Comparison of ENCODE assay signal across 24 cellular contexts in the genomic region with DNA sequence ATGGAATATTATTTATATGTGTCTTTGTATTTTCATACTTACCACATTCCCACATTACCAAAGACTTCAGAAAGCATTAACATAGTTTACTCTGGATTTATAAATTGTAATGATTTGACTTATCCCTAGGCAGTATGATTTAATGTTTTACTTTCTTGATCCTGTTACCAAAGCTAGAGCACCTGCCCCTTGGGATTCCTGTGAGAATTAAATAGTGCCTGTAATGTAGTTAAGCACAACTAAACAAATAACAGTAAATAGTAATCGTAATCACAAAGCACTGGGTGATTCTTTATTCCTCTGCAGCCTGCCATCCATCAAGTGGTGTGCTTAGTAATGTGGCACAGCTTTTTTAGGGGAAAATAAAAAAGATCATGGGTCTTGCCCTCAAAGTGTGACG. TPM values are rescaled to one million over a fixed set of nuclear protein-coding genes. Genes with fewer than 3 reads are reported as not detected.
DNase-seq lines count a peak whose midpoint lies in the region; ATAC-seq, FAIRE-seq and TF ChIP-seq lines count a peak whose summit lies in the region.
"Had no signal": no experiment of that assay in that cellular context is flagged by ENCODE, and none has a peak within 500 bp of the region (broad histone marks: within the 10 kb centered on the region; RNA-seq: fewer than 3 reads in every experiment).

No MANE protein-coding gene starts in this region.

- no peak overlapping the region for H3K27ac ChIP-seq in kidney (ENCODE audit: low read depth in 2 of 2, low read length in 2 of 2)
- H3K27ac ChIP-seq: 22Rv1, C4-2B, SJCRH30 had no signal

- H3K9me3 ChIP-seq in kidney (ENCODE audit: control insufficient read depth in 1 of 2, low read length in 2 of 2): no peaks in the 10 kb centered on the region
- H3K9me3 ChIP-seq: MG63, SJCRH30 had no signal

- intact Hi-C loops in kidney (cut with DNase I): no loop called here

- no peak for ATAC-seq in HG03520 (IDR thresholded peaks at IDR 0.05; ENCODE audit: unreplicated experiment)
- ATAC-seq: HCT116, PC-3, Right ventricle myocardium inferior, T-cell had no signal

- no peaks in the 10 kb centered on the region for H3K4me1 ChIP-seq in kidney (ENCODE audit: control insufficient read depth in 1 of 2, insufficient read depth in 1 of 2, low read depth in 1 of 2, low read length in 2 of 2)

- DNase-seq in NCI-H2081 (lab: John Stamatoyannopoulos, UW): peak; percentile 4 to 50
- no peak for DNase-seq in NCI-H2081 treated with DMSO at 0.1 percent for 48 hours (lab: John Stamatoyannopoulos, UW)
- DNase-seq in NCI-H1436 (lab: John Stamatoyannopoulos, UW): peak; percentile 73
- DNase-seq in NCI-H82 (lab: John Stamatoyannopoulos, UW): peak; percentile 97
- no peak for DNase-seq in kidney
- DNase-seq in activated CD4-positive, alpha-beta T cell treated with anti-CD3 and anti-CD28 coated beads for 1 hour: no peak
- DNase-seq in stimulated activated CD4-positive, alpha-beta T cell treated with anti-CD3 and anti-CD28 coated beads, Interleukin-12 subunit alpha, Interleukin-12 subunit beta, amount 100 ng/mL, for 4 hours: no peak
- DNase-seq: DMS53; KBM-7; MG63; NCI-H1105 treated with DMSO at 0.1 percent for 48 hours; NCI-H1694; NCI-H2029 treated with DMSO at 0.1 percent for 48 hours; NCI-H2227 treated with DMSO at 0.1 percent for 48 hours; NCI-H526 treated with DMSO at 0.1 percent for 48 hours; NK-92 treated with Interleukin-12 subunit alpha and Interleukin-12 subunit beta, amount 100 ng/mL, for 24 hours; PC-3; T-cell had no signal

- peak; percentile 13 for FAIRE-seq in kidney (lab: Jason Lieb, UNC)

- H3K9ac ChIP-seq in kidney (ENCODE audit: low read length in 2 of 2): no peak overlapping the region

- TF ChIP-seq CTCF in kidney (IDR thresholded peaks at IDR 0.05; ENCODE audit: borderline replicate concordance, extremely low read depth, insufficient read depth): no peak

- no peak overlapping the region for H3K4me3 ChIP-seq in kidney (ENCODE audit: low read length in 2 of 2)
- H3K4me3 ChIP-seq: MG63, SJCRH30 had no signal

- peaks cover 0 to 2% of the 10 kb centered on the region in 2 donors for H3K36me3 ChIP-seq in kidney (ENCODE audit: control insufficient read depth in 1 of 2, insufficient read depth in 2 of 2, low read length in 2 of 2)

RNA-seq across cellular contexts. Expression of a gene that starts 39.1 kb away (rescaled TPM):
- 102 TPM for total RNA-seq in kidney
- 46.8 TPM for polyA plus RNA-seq in kidney (ENCODE audit: insufficient read depth, low read depth, low replicate concordance)

Comparison
In these comparisons a context has a peak if more than half of its experiments do, and no peak if none do; other contexts are left out.
1. DNase-seq: peak in NCI-H2081 (2 of 2), NCI-H1436 (single experiment) and NCI-H82 (single experiment); none in NCI-H2081 treated with DMSO at 0.1 percent for 48 hours (single experiment), kidney (single experiment), activated CD4-positive, alpha-beta T cell treated with anti-CD3 and anti-CD28 coated beads for 1 hour (single experiment) and stimulated activated CD4-positive, alpha-beta T cell treated with anti-CD3 and anti-CD28 coated beads, Interleukin-12 subunit alpha, Interleukin-12 subunit beta, amount 100 ng/mL, for 4 hours (single experiment).